Comparison of ENCODE assay signal across 1 cellular context in the genomic region with DNA sequence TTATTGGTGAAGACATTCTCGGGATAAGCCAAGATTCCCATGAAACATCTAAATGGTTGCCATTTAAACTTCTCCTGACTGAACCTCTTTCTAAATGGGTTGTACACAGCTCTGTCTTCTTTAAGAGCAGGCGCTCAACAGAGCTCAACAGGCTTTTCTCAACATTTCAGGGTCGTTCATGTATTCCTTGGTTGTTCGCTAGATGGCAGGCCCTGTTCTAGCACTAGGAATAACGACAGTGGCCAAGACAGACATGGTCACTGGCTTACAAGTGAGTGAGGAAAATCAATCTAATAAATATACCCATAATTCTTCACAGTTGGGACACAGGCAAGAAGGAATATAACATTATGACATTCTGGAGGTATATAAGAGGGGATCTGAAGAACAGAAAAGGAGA.
TF ChIP-seq lines count a peak whose summit lies in the region.

No MANE protein-coding gene starts in this region.

TF ChIP-seq in H1, 55 proteins besides CTCF, POLR2A, EP300 and RAD21 (continued from another document):
- TF ChIP-seq KDM1A (IDR thresholded peaks at IDR 0.05; ENCODE audit: borderline replicate concordance, low read length): no peak
- TF ChIP-seq, protein P1, sequence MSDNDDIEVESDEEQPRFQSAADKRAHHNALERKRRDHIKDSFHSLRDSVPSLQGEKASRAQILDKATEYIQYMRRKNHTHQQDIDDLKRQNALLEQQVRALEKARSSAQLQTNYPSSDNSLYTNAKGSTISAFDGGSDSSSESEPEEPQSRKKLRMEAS (IDR thresholded peaks at IDR 0.05): no peak
